25 cellular contexts compared by ENCODE assay signal in the genomic region with DNA sequence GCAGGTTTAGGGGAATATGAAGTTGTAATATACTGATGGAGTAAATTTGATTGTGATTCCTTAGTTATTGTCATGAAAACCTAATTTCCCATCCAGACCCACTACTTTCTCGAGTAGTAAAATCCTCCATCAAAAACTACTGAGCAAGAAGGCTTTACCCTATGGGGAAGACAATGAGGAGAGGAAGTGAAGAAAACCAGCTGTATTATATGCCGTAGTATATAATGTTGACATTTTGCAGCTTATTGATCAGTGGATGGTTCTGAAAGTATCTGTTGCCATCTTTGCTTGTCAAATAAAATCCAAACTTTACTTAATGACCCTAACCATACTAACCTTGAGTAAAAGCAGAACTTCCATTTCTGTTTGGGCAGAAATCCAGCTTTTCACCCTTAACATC.
"Had no signal": no experiment of that assay in that cellular context is flagged by ENCODE, and none has a peak within 500 bp of the region (broad histone marks: within the 10 kb centered on the region; RNA-seq: fewer than 3 reads in every experiment).

No MANE protein-coding gene starts in this region.

- ATAC-seq: effector memory CD8-positive, alpha-beta T cell; esophagus mucosa; foreskin keratinocyte; gastrocnemius medialis; gastroesophageal sphincter; heart left ventricle; heart right ventricle had no signal

- H3K27ac ChIP-seq: coronary artery, dorsolateral prefrontal cortex, epithelial cell of prostate, esophagus muscularis mucosa, esophagus squamous epithelium, foreskin keratinocyte, gastrocnemius medialis, gastroesophageal sphincter, heart left ventricle, heart right ventricle, hepatocyte had no signal

- H3K9me3 ChIP-seq: esophagus muscularis mucosa, esophagus squamous epithelium, gastrocnemius medialis, gastroesophageal sphincter, heart left ventricle, heart right ventricle had no signal

- H3K4me3 ChIP-seq: coronary artery, dorsolateral prefrontal cortex, esophagus muscularis mucosa, esophagus squamous epithelium, gastrocnemius medialis, gastroesophageal sphincter, heart left ventricle, heart right ventricle, hepatocyte had no signal

- DNase-seq: cortex of kidney; dermis blood vessel endothelial cell; dorsolateral prefrontal cortex; effector CD4-positive, alpha-beta T cell; effector CD8-positive, alpha-beta T cell; effector memory CD4-positive, alpha-beta T cell; effector memory CD8-positive, alpha-beta T cell; endodermal cell; erythroblast; esophagus squamous epithelium; foreskin fibroblast; foreskin keratinocyte; foreskin melanocyte; gastrocnemius medialis; glutamatergic neuron; head of caudate nucleus; heart left ventricle; heart right ventricle; hippocampal formation had no signal

- H3K79me2 ChIP-seq: hepatocyte had no signal

- H3K4me2 ChIP-seq: hepatocyte had no signal

- H3K27me3 ChIP-seq: dorsolateral prefrontal cortex, esophagus muscularis mucosa, esophagus squamous epithelium, foreskin keratinocyte, gastrocnemius medialis, gastroesophageal sphincter, heart left ventricle, heart right ventricle, hepatocyte had no signal

- H3K4me1 ChIP-seq: esophagus muscularis mucosa, esophagus squamous epithelium, foreskin keratinocyte, gastrocnemius medialis, gastroesophageal sphincter, heart left ventricle, heart right ventricle had no signal

- H2AFZ ChIP-seq: hepatocyte had no signal

- H3K36me3 ChIP-seq: esophagus muscularis mucosa, esophagus squamous epithelium, gastrocnemius medialis, gastroesophageal sphincter, heart left ventricle, heart right ventricle had no signal
